In genomic region chr16:87145181-87146176, GRCh38 we compare ENCODE assay signal across 16 cellular contexts.
DNase-seq lines count a peak whose midpoint lies in the region; ATAC-seq lines count a peak whose summit lies in the region.
"Had no signal": no experiment of that assay in that cellular context is flagged by ENCODE, and none has a peak within 500 bp of the region (broad histone marks: within the 10 kb centered on the region; RNA-seq: fewer than 3 reads in every experiment).

No MANE protein-coding gene starts in this region.

- no peak overlapping the region for H3K9ac ChIP-seq in GM23248

- H3K4me1 Mint-ChIP-seq in activated T-helper 17 cell treated with anti-CD3 and anti-CD28 coated beads, Interleukin-2, amount 50 U/mL, for 72 hours: peaks cover 6% of the 10 kb centered on the region
- H3K4me1 Mint-ChIP-seq: naive B cell had no signal

- H4K20me1 ChIP-seq in GM23248 (ENCODE audit: insufficient read depth): no peaks in the 10 kb centered on the region

- no peaks in the 10 kb centered on the region for H3K36me3 ChIP-seq in GM23248 (ENCODE audit: low read depth)
- H3K36me3 ChIP-seq: adrenal gland had no signal

- H2AFZ ChIP-seq in GM23248: no peak overlapping the region

- H3K27ac Mint-ChIP-seq in activated T-helper 17 cell treated with anti-CD3 and anti-CD28 coated beads, Interleukin-2, amount 50 U/mL, for 72 hours: no peak overlapping the region
- H3K27ac Mint-ChIP-seq: endodermal cell; stimulated activated naive CD8-positive, alpha-beta T cell treated with anti-CD3 and anti-CD28 coated beads, Interleukin-15, Interleukin-2, amounts not matched to agents 100 ng/mL and 50 ng/mL, for 24 hours had no signal

- no peaks in the 10 kb centered on the region for H3K79me2 ChIP-seq in GM23248 (ENCODE audit: insufficient read depth)

- no peaks in the 10 kb centered on the region for H3K9me2 ChIP-seq in GM23248 (ENCODE audit: insufficient read depth)

- H3K4me3 ChIP-seq in GM23248: no peak overlapping the region
- H3K4me3 ChIP-seq: adrenal gland had no signal

- DNase-seq in GM23248 (peak; percentile 51), M059J (ENCODE audit: low read depth) (peak; percentile 99), myocyte (ENCODE audit: low read depth) (peak; percentile 8), NCI-H1694 (lab: John Stamatoyannopoulos, UW) (no peak), AG20443 (ENCODE audit: low spot score) (no peak)
- DNase-seq: activated CD4-positive, alpha-beta T cell treated with anti-CD3 and anti-CD28 coated beads, Interleukin-2, amount 50 U/mL, for 1 hour; DMS79; endodermal cell; naive B cell; NCI-H1048 had no signal

- no peak overlapping the region for H3K4me3 Mint-ChIP-seq in activated T-helper 17 cell treated with anti-CD3 and anti-CD28 coated beads, Interleukin-2, amount 50 U/mL, for 72 hours
- H3K4me3 Mint-ChIP-seq: endodermal cell; stimulated activated naive CD8-positive, alpha-beta T cell treated with anti-CD3 and anti-CD28 coated beads, Interleukin-15, Interleukin-2, amounts not matched to agents 100 ng/mL and 50 ng/mL, for 24 hours had no signal

- peak; percentile 86 for ATAC-seq in activated T-helper 17 cell treated with anti-CD3 and anti-CD28 coated beads, Interleukin-2, amount 50 U/mL, for 72 hours (replicated peaks)
- ATAC-seq in GM21786 (IDR thresholded peaks at IDR 0.05; ENCODE audit: unreplicated experiment): no peak
- ATAC-seq in GM18498 (IDR thresholded peaks at IDR 0.05; ENCODE audit: unreplicated experiment): no peak
- ATAC-seq: Panc1 had no signal

- H3K27me3 Mint-ChIP-seq in activated T-helper 17 cell treated with anti-CD3 and anti-CD28 coated beads, Interleukin-2, amount 50 U/mL, for 72 hours: no peaks in the 10 kb centered on the region
- H3K27me3 Mint-ChIP-seq: stimulated activated naive CD8-positive, alpha-beta T cell treated with anti-CD3 and anti-CD28 coated beads, Interleukin-15, Interleukin-2, amounts not matched to agents 100 ng/mL and 50 ng/mL, for 24 hours had no signal

- H3K36me3 Mint-ChIP-seq in activated T-helper 17 cell treated with anti-CD3 and anti-CD28 coated beads, Interleukin-2, amount 50 U/mL, for 72 hours (ENCODE audit: low read depth): no peaks in the 10 kb centered on the region
- H3K36me3 Mint-ChIP-seq: naive B cell had no signal

- H3K9me3 Mint-ChIP-seq in activated T-helper 17 cell treated with anti-CD3 and anti-CD28 coated beads, Interleukin-2, amount 50 U/mL, for 72 hours: no peaks in the 10 kb centered on the region

- peaks cover 8% of the 10 kb centered on the region; the same call in 1 of the 2 replicates for H3K4me1 ChIP-seq in GM23248 (ENCODE audit: insufficient read depth)
- H3K4me1 ChIP-seq: adrenal gland had no signal

- in situ Hi-C loops in GM23248 (cut with MboI): no loop called here

- H3K27me3 ChIP-seq in GM23248 (replicated peaks; ENCODE audit: insufficient read depth): peaks cover 7% of the 10 kb centered on the region; the same call in 1 of the 2 replicates
- H3K27me3 ChIP-seq: adrenal gland had no signal

- 76 to 79% methylated on average over 23 to 24 of the region's 24 CpGs for WGBS in GM23248 (ENCODE audit: low coverage in 1 of 2, low lambda C conversion rate in 2 of 2, missing lambda C conversion rate in 2 of 2), 2 experiments

- H3K9me3 ChIP-seq in GM23248 (ENCODE audit: low read depth): no peaks in the 10 kb centered on the region
- H3K9me3 ChIP-seq: adrenal gland had no signal

- H3F3A ChIP-seq in GM23248 (ENCODE audit: insufficient read depth): peaks cover 3% of the 10 kb centered on the region; the same call in 1 of the 2 replicates

- no peak overlapping the region for H3K4me2 ChIP-seq in GM23248 (ENCODE audit: unreplicated experiment)

- H3K27ac ChIP-seq in GM23248: no peak overlapping the region
- H3K27ac ChIP-seq: adrenal gland had no signal

Comparison
In these comparisons a context has a peak if more than half of its experiments do, and no peak if none do; other contexts are left out.
1. DNase-seq: peak in GM23248 (single experiment), M059J (single experiment) and myocyte (single experiment); none in NCI-H1694 (single experiment) and AG20443 (single experiment).